19 cellular contexts compared by ENCODE assay signal in genomic region chr12:24777359-24777758, GRCh38.
"Had no signal": no experiment of that assay in that cellular context is flagged by ENCODE, and none has a peak within 500 bp of the region (broad histone marks: within the 10 kb centered on the region; RNA-seq: fewer than 3 reads in every experiment).

No MANE protein-coding gene starts in this region.

- H3K4me3 Mint-ChIP-seq: activated CD4-positive, alpha-beta memory T cell treated with anti-CD3 and anti-CD28 coated beads, Interleukin-2, amount 10 ng/mL, durations not matched to agents 7 days and 5 days; activated CD8-positive, alpha-beta memory T cell treated with anti-CD3 and anti-CD28 coated beads, Interleukin-2, amount 10 ng/mL, durations not matched to agents 7 days and 5 days; activated naive CD8-positive, alpha-beta T cell treated with anti-CD3 and anti-CD28 coated beads, Interleukin-2, amount 10 ng/mL, durations not matched to agents 7 days and 5 days; naive B cell; T-cell had no signal

- H3K36me3 ChIP-seq: gastrocnemius medialis, tibial artery had no signal

- H3K9me3 ChIP-seq: gastrocnemius medialis, tibial artery had no signal

- H3K27ac Mint-ChIP-seq: activated CD4-positive, alpha-beta memory T cell treated with anti-CD3 and anti-CD28 coated beads, Interleukin-2, amount 10 ng/mL, durations not matched to agents 7 days and 5 days; activated CD8-positive, alpha-beta memory T cell treated with anti-CD3 and anti-CD28 coated beads, Interleukin-2, amount 10 ng/mL, durations not matched to agents 7 days and 5 days; activated naive CD8-positive, alpha-beta T cell treated with anti-CD3 and anti-CD28 coated beads, Interleukin-2, amount 10 ng/mL, durations not matched to agents 7 days and 5 days; T-cell had no signal

- H3K27me3 ChIP-seq: gastrocnemius medialis, tibial artery had no signal

- H3K9me3 Mint-ChIP-seq: activated CD4-positive, alpha-beta memory T cell treated with anti-CD3 and anti-CD28 coated beads, Interleukin-2, amount 10 ng/mL, durations not matched to agents 7 days and 5 days; activated naive CD8-positive, alpha-beta T cell treated with anti-CD3 and anti-CD28 coated beads, Interleukin-2, amount 10 ng/mL, durations not matched to agents 7 days and 5 days; T-cell had no signal

- H3K4me1 ChIP-seq: gastrocnemius medialis had no signal

- DNase-seq: activated CD4-positive, alpha-beta memory T cell treated with anti-CD3 and anti-CD28 coated beads, Interleukin-2, amount 10 ng/mL, durations not matched to agents 7 days and 5 days; activated CD4-positive, alpha-beta T cell treated with anti-CD3 and anti-CD28 coated beads for 48 hours; activated CD4-positive, CD25-positive, alpha-beta regulatory T cell; activated CD8-positive, alpha-beta memory T cell treated with anti-CD3 and anti-CD28 coated beads, Interleukin-2, amount 10 ng/mL, durations not matched to agents 7 days and 5 days; activated naive CD4-positive, alpha-beta T cell treated with Interleukin-2 at 50 U/mL for 16 hours; activated naive CD8-positive, alpha-beta T cell treated with anti-CD3 and anti-CD28 coated beads, Interleukin-2, amount 10 ng/mL, durations not matched to agents 7 days and 5 days; amygdala; dorsolateral prefrontal cortex; gastrocnemius medialis; head of caudate nucleus; kidney glomerular epithelial cell; left ventricle myocardium superior; naive B cell; posterior cingulate gyrus; retina; stimulated activated naive CD8-positive, alpha-beta T cell treated with anti-CD3 and anti-CD28 coated beads, Interleukin-15, Interleukin-2, amounts not matched to agents 100 U/mL and 50 U/mL, for 24 hours; substantia nigra; T-cell; tibial artery had no signal

- H3K4me3 ChIP-seq: dorsolateral prefrontal cortex, gastrocnemius medialis, tibial artery had no signal

- H3K27me3 Mint-ChIP-seq: activated CD4-positive, alpha-beta memory T cell treated with anti-CD3 and anti-CD28 coated beads, Interleukin-2, amount 10 ng/mL, durations not matched to agents 7 days and 5 days; activated CD8-positive, alpha-beta memory T cell treated with anti-CD3 and anti-CD28 coated beads, Interleukin-2, amount 10 ng/mL, durations not matched to agents 7 days and 5 days; activated naive CD8-positive, alpha-beta T cell treated with anti-CD3 and anti-CD28 coated beads, Interleukin-2, amount 10 ng/mL, durations not matched to agents 7 days and 5 days; naive B cell had no signal

- H3K4me1 Mint-ChIP-seq: activated CD4-positive, alpha-beta memory T cell treated with anti-CD3 and anti-CD28 coated beads, Interleukin-2, amount 10 ng/mL, durations not matched to agents 7 days and 5 days; activated naive CD8-positive, alpha-beta T cell treated with anti-CD3 and anti-CD28 coated beads, Interleukin-2, amount 10 ng/mL, durations not matched to agents 7 days and 5 days; naive B cell; T-cell had no signal

- H3K36me3 Mint-ChIP-seq: activated CD8-positive, alpha-beta memory T cell treated with anti-CD3 and anti-CD28 coated beads, Interleukin-2, amount 10 ng/mL, durations not matched to agents 7 days and 5 days; activated naive CD8-positive, alpha-beta T cell treated with anti-CD3 and anti-CD28 coated beads, Interleukin-2, amount 10 ng/mL, durations not matched to agents 7 days and 5 days; naive B cell; T-cell had no signal

- H3K27ac ChIP-seq: dorsolateral prefrontal cortex, gastrocnemius medialis, tibial artery had no signal
